In the genomic region with DNA sequence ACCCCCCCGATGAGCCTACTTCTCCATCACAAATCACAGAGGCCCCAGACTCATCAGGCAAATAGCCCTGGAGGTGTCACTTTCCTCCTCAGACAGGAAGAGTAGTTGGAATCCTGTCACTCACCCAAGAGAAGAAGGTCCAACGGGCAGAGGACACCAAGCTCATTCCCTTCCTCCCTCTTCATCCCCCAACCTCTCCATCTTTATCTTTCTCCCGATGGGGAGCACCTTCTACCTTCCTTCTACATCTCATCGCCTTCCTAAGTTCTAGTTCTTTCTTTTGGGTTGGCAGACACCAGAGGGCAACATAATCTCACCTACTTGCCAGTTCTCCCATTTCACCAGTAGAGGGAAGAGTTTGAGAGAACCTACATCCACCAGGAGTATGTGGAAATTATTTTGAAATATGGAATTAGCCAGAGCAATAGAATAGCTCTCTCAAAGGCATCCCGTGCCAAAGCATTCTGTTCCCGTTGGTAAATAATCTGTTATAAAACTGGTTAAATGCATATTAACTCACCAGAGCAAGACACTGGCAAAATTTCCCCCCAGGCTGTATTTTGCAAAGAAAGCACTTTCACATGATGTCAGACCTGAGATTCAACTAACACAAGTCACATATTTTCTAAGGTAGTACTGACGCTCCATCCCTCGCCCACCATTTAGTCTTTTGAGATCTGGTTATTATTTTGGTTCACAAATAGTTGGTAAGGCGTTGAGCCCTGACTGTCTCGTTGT, we compare ENCODE assay signal across 9 cellular contexts. TPM values are rescaled to one million over a fixed set of nuclear protein-coding genes. Genes with fewer than 3 reads are reported as not detected.
DNase-seq lines count a peak whose midpoint lies in the region; ATAC-seq and TF ChIP-seq lines count a peak whose summit lies in the region.
"Had no signal": no experiment of that assay in that cellular context is flagged by ENCODE, and none has a peak within 500 bp of the region (broad histone marks: within the 10 kb centered on the region; RNA-seq: fewer than 3 reads in every experiment).

No MANE protein-coding gene starts in this region.

- POLR2A ChIA-PET in T-cell (lab: Charles Lee) = no interaction called here

- H3K4me3 Mint-ChIP-seq in T-cell (no peak overlapping the region), osteocyte (ENCODE audit: unreplicated experiment) (no peak overlapping the region)
- H3K4me3 Mint-ChIP-seq: IgD-negative memory B cell had no signal

- TF ChIP-seq CTCF in fibroblast of the aortic adventitia (IDR thresholded peaks at IDR 0.05; ENCODE audit: insufficient read depth, low read length) (peak; percentile 98), osteocyte (IDR thresholded peaks at IDR 0.05) (peak; percentile 98)

- DNase-seq in A172 (ENCODE audit: low spot score) (peak; percentile 76), G401 (ENCODE audit: low spot score) (peak; percentile 89), NCI-H1417 treated with DMSO at 0.1 percent for 48 hours (lab: John Stamatoyannopoulos, UW) (peak; percentile 81), T-cell (peak in 5 of 34 experiments; percentile 4 to 35 (median 20)), fibroblast of the aortic adventitia (ENCODE audit: low read depth) (peak; percentile 79), osteocyte (ENCODE audit: extremely low spot score, unreplicated experiment) (no peak), T1000 (lab: John Stamatoyannopoulos, UW) (no peak)

- H3K27ac Mint-ChIP-seq in T-cell (no peak overlapping the region), osteocyte (ENCODE audit: unreplicated experiment) (no peak overlapping the region)

- H3K4me1 Mint-ChIP-seq in T-cell (peaks cover 10 to 25% (median 13%) of the 10 kb centered on the region in 3 donors), osteocyte (ENCODE audit: unreplicated experiment) (peaks cover 6% of the 10 kb centered on the region)

- no peak overlapping the region for H3K4me3 ChIP-seq in fibroblast of the aortic adventitia (ENCODE audit: low read depth, low read length)

- ATAC-seq in HG02610 (IDR thresholded peaks at IDR 0.05; ENCODE audit: unreplicated experiment) = peak; percentile 79
- peak; percentile 71 to 84 (median 78) for ATAC-seq in T-cell (replicated peaks in 1 of 4)

- in situ Hi-C loops in G401 (cut with HindIII; ENCODE audit: low sequenced_read_pairs) = no loop called here

- H3K27me3 Mint-ChIP-seq in T-cell = peaks cover 1 to 11% of the 10 kb centered on the region in 2 donors
- no peaks in the 10 kb centered on the region for H3K27me3 Mint-ChIP-seq in osteocyte (ENCODE audit: unreplicated experiment)

- H3K9me3 Mint-ChIP-seq in T-cell = no peaks in the 10 kb centered on the region
- no peaks in the 10 kb centered on the region for H3K9me3 Mint-ChIP-seq in osteocyte (ENCODE audit: unreplicated experiment)
- H3K9me3 Mint-ChIP-seq: IgD-negative memory B cell had no signal

- H3K36me3 Mint-ChIP-seq in T-cell = no peaks in the 10 kb centered on the region
- H3K36me3 Mint-ChIP-seq in osteocyte (ENCODE audit: unreplicated experiment) = no peaks in the 10 kb centered on the region

- CTCF ChIA-PET in T-cell (lab: Charles Lee) = interaction anchor here (0.6 to 2.1 kb wide), 22 partner anchors 8 to 1527 kb away, joined by 3 to 11 read pairs (median 3); no protein-coding TSS in a partner anchor

RNA-seq across cellular contexts. Expression of gene ZIC5, which starts 55.0 kb away (rescaled TPM):
- total RNA-seq in A172 (2014; rRNA removed; shearing (Covaris generic)) = 1.5 and 2.4 TPM in 2 replicates
- 7.1 and 10.1 TPM in 2 replicates for total RNA-seq in G401 (2014; rRNA removed; shearing (Covaris generic))
- under 1 TPM in 3 of 5 donors, not detected in 2; 0.07 to 0.09 (median 0.09) TPM for total RNA-seq in T-cell
- total RNA-seq in fibroblast of the aortic adventitia (ENCODE audit: low replicate concordance) = not detected in 2 replicates
- 8.8 and 9.4 TPM in 2 replicates for total RNA-seq in osteocyte

Comparison
In these comparisons a context has a peak if more than half of its experiments do, and no peak if none do; other contexts are left out.
1. DNase-seq: peak in A172 (single experiment), G401 (single experiment), NCI-H1417 treated with DMSO at 0.1 percent for 48 hours (single experiment) and fibroblast of the aortic adventitia (single experiment); none in osteocyte (single experiment) and T1000 (single experiment).